13 cellular contexts compared by ENCODE assay signal in genomic region chr9:92295827-92296258, GRCh38. TPM values are rescaled to one million over a fixed set of nuclear protein-coding genes. Genes with fewer than 3 reads are reported as not detected.
DNase-seq lines count a peak whose midpoint lies in the region; ATAC-seq, FAIRE-seq and TF ChIP-seq lines count a peak whose summit lies in the region.
"Had no signal": no experiment of that assay in that cellular context is flagged by ENCODE, and none has a peak within 500 bp of the region (broad histone marks: within the 10 kb centered on the region; RNA-seq: fewer than 3 reads in every experiment).

No MANE protein-coding gene starts in this region.

- no peaks in the 10 kb centered on the region for H3K9me3 Mint-ChIP-seq in activated CD8-positive, alpha-beta memory T cell treated with anti-CD3 and anti-CD28 coated beads, Interleukin-2, amount 10 ng/mL, durations not matched to agents 7 days and 5 days (ENCODE audit: low read depth)
- no peaks in the 10 kb centered on the region for H3K9me3 Mint-ChIP-seq in astrocyte (ENCODE audit: unreplicated experiment)

- peaks cover 50% of the 10 kb centered on the region for H3K36me3 Mint-ChIP-seq in activated CD8-positive, alpha-beta memory T cell treated with anti-CD3 and anti-CD28 coated beads, Interleukin-2, amount 10 ng/mL, durations not matched to agents 7 days and 5 days
- H3K36me3 Mint-ChIP-seq in astrocyte (ENCODE audit: low read depth, unreplicated experiment), result peaks cover 2% of the 10 kb centered on the region

- H3K36me3 ChIP-seq in astrocyte (ENCODE audit: insufficient read depth, low read length) (peaks cover 31% of the 10 kb centered on the region), prostate gland (no peaks in the 10 kb centered on the region)

- no peak for TF ChIP-seq CTCF in astrocyte (IDR thresholded peaks at IDR 0.05; ENCODE audit: insufficient read depth, low read depth, low read length)
- TF ChIP-seq CTCF in prostate gland (IDR thresholded peaks at IDR 0.05), result no peak

- TF ChIP-seq POLR2A in prostate gland (IDR thresholded peaks at IDR 0.05), result no peak

- H3K27ac Mint-ChIP-seq in activated CD8-positive, alpha-beta memory T cell treated with anti-CD3 and anti-CD28 coated beads, Interleukin-2, amount 10 ng/mL, durations not matched to agents 7 days and 5 days, result peak overlapping the region; percentile 97
- peak overlapping the region; percentile 94 for H3K27ac Mint-ChIP-seq in astrocyte (ENCODE audit: unreplicated experiment)

- H3K4me2 ChIP-seq in astrocyte (ENCODE audit: low read length), result no peak overlapping the region

- H3K4me1 Mint-ChIP-seq in activated CD8-positive, alpha-beta memory T cell treated with anti-CD3 and anti-CD28 coated beads, Interleukin-2, amount 10 ng/mL, durations not matched to agents 7 days and 5 days, result peaks cover 61% of the 10 kb centered on the region
- peaks cover 21% of the 10 kb centered on the region for H3K4me1 Mint-ChIP-seq in astrocyte (ENCODE audit: low read depth, unreplicated experiment)

- no peaks in the 10 kb centered on the region for H3K27me3 Mint-ChIP-seq in activated CD8-positive, alpha-beta memory T cell treated with anti-CD3 and anti-CD28 coated beads, Interleukin-2, amount 10 ng/mL, durations not matched to agents 7 days and 5 days
- no peaks in the 10 kb centered on the region for H3K27me3 Mint-ChIP-seq in astrocyte (ENCODE audit: low read depth, unreplicated experiment)

- intact Hi-C loops in prostate gland (cut with DNase I), result no loop called here

- no peak overlapping the region for H2AFZ ChIP-seq in astrocyte (ENCODE audit: low read depth, low read length)

- H3K4me3 Mint-ChIP-seq in activated CD8-positive, alpha-beta memory T cell treated with anti-CD3 and anti-CD28 coated beads, Interleukin-2, amount 10 ng/mL, durations not matched to agents 7 days and 5 days, result no peak overlapping the region
- H3K4me3 Mint-ChIP-seq in astrocyte (ENCODE audit: unreplicated experiment), result peak overlapping the region; percentile 47

- CTCF ChIA-PET in activated CD8-positive, alpha-beta memory T cell treated with anti-CD3 and anti-CD28 coated beads, Interleukin-2, amount 10 ng/mL, durations not matched to agents 7 days and 5 days (lab: Charles Lee), result interaction anchor here (1.2 kb wide), 1 partner anchor 29 kb away, joined by 4 read pairs; the partner anchor contains the start of genes CENPP and NOL8

- WGBS in prostate gland, result 47% methylated on average over 4 of the region's 4 CpGs

- peaks cover 12% of the 10 kb centered on the region for H4K20me1 ChIP-seq in astrocyte (ENCODE audit: insufficient read depth, low read length)

- H3K4me1 ChIP-seq in astrocyte (ENCODE audit: insufficient read depth, low read length) (peaks cover 19% of the 10 kb centered on the region), prostate gland (replicated peaks) (peaks cover 7% of the 10 kb centered on the region)

- H3K27me3 ChIP-seq in astrocyte (ENCODE audit: insufficient read depth, low read length), result no peaks in the 10 kb centered on the region
- H3K27me3 ChIP-seq in prostate gland (replicated peaks; ENCODE audit: insufficient read depth), result no peaks in the 10 kb centered on the region
- H3K27me3 ChIP-seq: body of pancreas had no signal

- H3K79me2 ChIP-seq in astrocyte (ENCODE audit: insufficient read depth, low read length), result peaks cover 26% of the 10 kb centered on the region

- H3K9ac ChIP-seq in astrocyte (ENCODE audit: low read length), result no peak overlapping the region

- H3K27ac ChIP-seq in astrocyte (ENCODE audit: low read depth, low read length) (no peak overlapping the region), prostate gland (no peak overlapping the region)
- H3K27ac ChIP-seq: body of pancreas had no signal

- FAIRE-seq in astrocyte (lab: Jason Lieb, UNC) (no peak), RCC 7860 (lab: Jason Lieb, UNC) (no peak)

- no peak overlapping the region for H3K4me3 ChIP-seq in astrocyte (ENCODE audit: insufficient read depth, low read depth, low read length)
- no peak overlapping the region for H3K4me3 ChIP-seq in prostate gland
- H3K4me3 ChIP-seq: body of pancreas, lung had no signal

- DNase-seq in activated CD8-positive, alpha-beta memory T cell treated with anti-CD3 and anti-CD28 coated beads, Interleukin-2, amount 10 ng/mL, durations not matched to agents 7 days and 5 days, result no peak
- no peak for DNase-seq in activated CD8-positive, alpha-beta memory T cell treated with anti-CD3 and anti-CD28 coated beads for 24 hours
- DNase-seq in NCI-H82 treated with DMSO at 0.1 percent for 48 hours (lab: John Stamatoyannopoulos, UW; ENCODE audit: unreplicated experiment), result peak; percentile 15
- no peak for DNase-seq in astrocyte (ENCODE audit: low read depth)
- peak; percentile 18 for DNase-seq in prostate gland (ENCODE audit: low spot score)
- no peak for DNase-seq in 8988T
- DNase-seq in RCC 7860 (ENCODE audit: low spot score), result no peak
- DNase-seq: activated CD4-positive, alpha-beta T cell treated with anti-CD3 and anti-CD28 coated beads, Interleukin-2, amount 50 U/mL, for 48 hours; body of pancreas; NCI-H1092; stimulated activated naive CD4-positive, alpha-beta T cell had no signal

- H3K9me3 ChIP-seq in astrocyte (ENCODE audit: insufficient read depth, low read depth, low read length) (no peaks in the 10 kb centered on the region), prostate gland (no peaks in the 10 kb centered on the region)
- H3K9me3 ChIP-seq: body of pancreas had no signal

- ATAC-seq in activated CD8-positive, alpha-beta memory T cell treated with anti-CD3 and anti-CD28 coated beads, Interleukin-2, amount 10 ng/mL, durations not matched to agents 7 days and 5 days, result no peak
- ATAC-seq in HG03442 (IDR thresholded peaks at IDR 0.05; ENCODE audit: unreplicated experiment), result no peak
- ATAC-seq: body of pancreas had no signal

RNA-seq across cellular contexts. Expression of gene IARS1, which starts 2.3 kb away (rescaled TPM):
- total RNA-seq in activated CD8-positive, alpha-beta memory T cell treated with anti-CD3 and anti-CD28 coated beads, Interleukin-2, amount 10 ng/mL, durations not matched to agents 7 days and 5 days, result 100 to 1,000 TPM; 146 to 179 TPM
- total RNA-seq in astrocyte (226 and 232 TPM in 2 replicates), prostate gland (10 to 100 TPM; 58.3 to 89.2 TPM)

RNA-seq across cellular contexts. Expression of gene NOL8, which starts 29.3 kb away (rescaled TPM):
- 10 to 100 TPM; 59.7 to 64.1 TPM for total RNA-seq in activated CD8-positive, alpha-beta memory T cell treated with anti-CD3 and anti-CD28 coated beads, Interleukin-2, amount 10 ng/mL, durations not matched to agents 7 days and 5 days
- total RNA-seq in astrocyte (29.9 and 33.1 TPM in 2 replicates), prostate gland (10 to 100 TPM; 23.8 to 26.6 TPM)

RNA-seq across cellular contexts. Expression of gene CENPP, which starts 29.9 kb away (rescaled TPM):
- 10 to 100 TPM; 22.8 to 38.3 TPM for total RNA-seq in activated CD8-positive, alpha-beta memory T cell treated with anti-CD3 and anti-CD28 coated beads, Interleukin-2, amount 10 ng/mL, durations not matched to agents 7 days and 5 days
- 1.9 and 2.0 TPM in 2 replicates for total RNA-seq in astrocyte
- total RNA-seq in prostate gland, result 10 to 100 TPM in 1 of 2 donors, 1 to 10 TPM in 1; 1.4 to 21.5 TPM

Comparison
In these comparisons a context has a peak if more than half of its experiments do, and no peak if none do; other contexts are left out.
1. DNase-seq: peak in NCI-H82 treated with DMSO at 0.1 percent for 48 hours (single experiment) and prostate gland (single experiment); none in activated CD8-positive, alpha-beta memory T cell treated with anti-CD3 and anti-CD28 coated beads, Interleukin-2, amount 10 ng/mL, durations not matched to agents 7 days and 5 days (single experiment), activated CD8-positive, alpha-beta memory T cell treated with anti-CD3 and anti-CD28 coated beads for 24 hours (single experiment), astrocyte (single experiment), 8988T (single experiment) and RCC 7860 (single experiment).